12 cellular contexts compared by ENCODE assay signal in the genomic region with DNA sequence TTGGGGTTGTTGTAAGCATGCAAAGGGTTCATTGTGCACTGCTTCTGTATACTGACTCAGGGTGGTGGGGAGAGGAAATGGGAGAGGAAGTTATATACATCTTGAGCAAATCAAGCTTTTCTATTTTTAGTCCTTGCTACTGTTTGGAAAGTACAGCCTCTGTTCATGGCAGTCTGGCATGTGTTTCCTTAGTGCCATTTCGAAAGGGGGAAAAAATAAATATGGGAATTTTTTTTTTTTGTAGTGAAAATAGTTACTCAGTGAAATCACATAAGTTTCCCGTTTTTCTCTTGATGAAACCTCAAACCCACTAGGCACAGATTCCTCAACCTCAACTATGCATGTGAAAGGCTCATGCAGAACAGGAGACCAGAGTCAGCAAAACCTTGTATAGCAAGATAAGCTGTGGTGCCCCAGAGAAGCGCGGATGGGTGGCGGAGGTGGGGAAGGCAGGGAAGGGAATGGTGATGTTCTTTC.
DNase-seq lines count a peak whose midpoint lies in the region; ATAC-seq, FAIRE-seq and TF ChIP-seq lines count a peak whose summit lies in the region.
"Had no signal": no experiment of that assay in that cellular context is flagged by ENCODE, and none has a peak within 500 bp of the region (broad histone marks: within the 10 kb centered on the region; RNA-seq: fewer than 3 reads in every experiment).

No MANE protein-coding gene starts in this region.

- peaks cover 32% of the 10 kb centered on the region for H3K36me3 Mint-ChIP-seq in type B pancreatic cell

- no peak overlapping the region for H3K4me3 Mint-ChIP-seq in type B pancreatic cell

- H3K27me3 ChIP-seq in left ventricle myocardium inferior (ENCODE audit: low read depth): no peaks in the 10 kb centered on the region
- H3K27me3 ChIP-seq in bronchial epithelial cell (ENCODE audit: control insufficient read depth, insufficient read depth, low read length): no peaks in the 10 kb centered on the region
- H3K27me3 ChIP-seq in aorta (ENCODE audit: control insufficient read depth in 1 of 2, insufficient read depth in 2 of 2, low read length in 1 of 2): no peaks in the 10 kb centered on the region

- H3K27me3 Mint-ChIP-seq in type B pancreatic cell: no peaks in the 10 kb centered on the region

- WGBS in aorta, 2 donors: 23 to 28% methylated on average over 5 of the region's 5 CpGs

- H3K4me1 ChIP-seq in left ventricle myocardium inferior (peaks cover 47% of the 10 kb centered on the region), aorta (ENCODE audit: control insufficient read depth in 1 of 2, insufficient read depth in 2 of 2, low read length in 2 of 2) (peaks cover 2 to 17% of the 10 kb centered on the region in 2 donors)

- no peak for FAIRE-seq in bronchial epithelial cell (lab: Jason Lieb, UNC)
- FAIRE-seq: endometrium had no signal

- DNase-seq in Right ventricle myocardium superior (no peak), left ventricle myocardium inferior (no peak), bronchial epithelial cell (ENCODE audit: low read depth) (peak; percentile 31), left kidney (ENCODE audit: low read depth, low spot score) (peak; percentile 5), aorta (peak in 1 of 2 donors; percentile 62), type B pancreatic cell (ENCODE audit: extremely low spot score, unreplicated experiment) (no peak), islet precursor cell (no peak), DMS153 treated with DMSO at 0.1 percent for 48 hours (lab: John Stamatoyannopoulos, UW; ENCODE audit: unreplicated experiment) (no peak)
- DNase-seq: activated CD4-positive, CD25-positive, alpha-beta regulatory T cell treated with anti-CD3 and anti-CD28 coated beads, Interleukin-2, amount 50 U/mL, for 72 hours; KG1 had no signal

- TF ChIP-seq CTCF in left ventricle myocardium inferior (IDR thresholded peaks at IDR 0.05; ENCODE audit: borderline replicate concordance): no peak
- TF ChIP-seq CTCF in bronchial epithelial cell (IDR thresholded peaks at IDR 0.05; ENCODE audit: insufficient read depth, low read length, severe bottlenecking): no peak
- no peak for TF ChIP-seq CTCF in type B pancreatic cell (conservative IDR thresholded peaks at IDR 0.05)

- H3K27ac Mint-ChIP-seq in type B pancreatic cell: no peak overlapping the region

- intact Hi-C loops in Right ventricle myocardium superior (cut with DNase I) (no loop called here), left ventricle myocardium inferior (cut with micrococcal nuclease) (no loop called here), aorta (cut with DNase I) (no loop called here)

- no peak overlapping the region for H3K27ac ChIP-seq in left ventricle myocardium inferior (replicated peaks)
- peak overlapping the region in 1 of 2 donors; percentile 45 for H3K27ac ChIP-seq in aorta (ENCODE audit: low read depth in 1 of 2, low read length in 2 of 2)
- H3K27ac ChIP-seq: C4-2B had no signal

- H3K4me3 ChIP-seq in left ventricle myocardium inferior (no peak overlapping the region), bronchial epithelial cell (ENCODE audit: low read depth, low read length) (no peak overlapping the region), aorta (ENCODE audit: low read length in 2 of 2) (no peak overlapping the region)

- H3K9me3 Mint-ChIP-seq in type B pancreatic cell: peaks cover 18% of the 10 kb centered on the region

- peaks cover 30% of the 10 kb centered on the region for H3K9me3 ChIP-seq in left ventricle myocardium inferior (replicated peaks)
- no peaks in the 10 kb centered on the region for H3K9me3 ChIP-seq in aorta (ENCODE audit: control insufficient read depth, low read length)

- peaks cover 4% of the 10 kb centered on the region for H3K36me3 ChIP-seq in left ventricle myocardium inferior
- no peaks in the 10 kb centered on the region for H3K36me3 ChIP-seq in bronchial epithelial cell (ENCODE audit: control insufficient read depth, insufficient read depth, low read length)
- H3K36me3 ChIP-seq in aorta (ENCODE audit: control insufficient read depth in 1 of 2, insufficient read depth in 2 of 2, low read length in 1 of 2): no peaks in the 10 kb centered on the region

- H3K4me1 Mint-ChIP-seq in type B pancreatic cell (ENCODE audit: unreplicated experiment): peaks cover 12% of the 10 kb centered on the region

- ATAC-seq in Right ventricle myocardium superior (ENCODE audit: poor library complexity) (peak; percentile 70), aorta (ENCODE audit: low FRiP score) (peak; percentile 38)

Comparison
In these comparisons a context has a peak if more than half of its experiments do, and no peak if none do; other contexts are left out.
1. DNase-seq: peak in bronchial epithelial cell (single experiment) and left kidney (single experiment); none in Right ventricle myocardium superior (single experiment), left ventricle myocardium inferior (single experiment), type B pancreatic cell (single experiment), islet precursor cell (single experiment) and DMS153 treated with DMSO at 0.1 percent for 48 hours (single experiment).